ENCODE assay signal across 1 cellular context in genomic region chr1:23673086-23673813, GRCh38.
A peak's percentile ranks its signal among the peaks of the same experiment; 100 is the strongest.
TF ChIP-seq lines count a peak whose summit lies in the region.

No MANE protein-coding gene starts in this region.

TF ChIP-seq in K562, 482 proteins besides CTCF, POLR2A, EP300 and RAD21 (continued from another document and continues in another):
- TF ChIP-seq ZBTB40 (IDR thresholded peaks at IDR 0.05) (no peak), ZBTB40 (CRISPR knock-in tag; IDR thresholded peaks at IDR 0.05) (no peak), CEBPG (CRISPR knock-in tag; IDR thresholded peaks at IDR 0.05) (no peak), CEBPG (tag; conservative IDR thresholded peaks at IDR 0.05 in 1 of 2, IDR thresholded peaks at IDR 0.05 in 1 of 2) (no peak), CREB1 (IDR thresholded peaks at IDR 0.05) (no peak), CREB1 (CRISPR knock-in tag; IDR thresholded peaks at IDR 0.05) (no peak; the same call in 1 of the 2 replicates), BRD9 (IDR thresholded peaks at IDR 0.05; ENCODE audit: low read depth, partially characterized antibody) (no peak), ZBTB26 (CRISPR knock-in tag; IDR thresholded peaks at IDR 0.05) (no peak), ZNF518B (CRISPR knock-in tag; IDR thresholded peaks at IDR 0.05) (no peak), HDAC6 (IDR thresholded peaks at IDR 0.05; ENCODE audit: low read depth, low read length) (no peak), KLF6 (CRISPR knock-in tag; IDR thresholded peaks at IDR 0.05; ENCODE audit: borderline replicate concordance) (no peak), HNRNPL (IDR thresholded peaks at IDR 0.05; ENCODE audit: low read depth, low read length) (no peak), MCM5 (IDR thresholded peaks at IDR 0.05; ENCODE audit: low read depth) (no peak), SAP30 (IDR thresholded peaks at IDR 0.05; ENCODE audit: borderline replicate concordance, insufficient read depth, low read depth, low read length, poor library complexity, severe bottlenecking) (no peak), ASH1L (IDR thresholded peaks at IDR 0.05; ENCODE audit: borderline replicate concordance, low read depth, partially characterized antibody) (no peak), ZNF589 (CRISPR knock-in tag; IDR thresholded peaks at IDR 0.05; ENCODE audit: low read depth) (0 out of 2 replicates have a peak, but pooled peaks have one; percentile 65), TCF15 (CRISPR knock-in tag; IDR thresholded peaks at IDR 0.05) (no peak), CTBP1 (IDR thresholded peaks at IDR 0.05; ENCODE audit: borderline replicate concordance) (peak; percentile 24; the same call in 1 of the 2 replicates), PHTF2 (CRISPR knock-in tag; IDR thresholded peaks at IDR 0.05) (no peak), NR2F6 (CRISPR knock-in tag; IDR thresholded peaks at IDR 0.05) (no peak), CGGBP1 (CRISPR knock-in tag; IDR thresholded peaks at IDR 0.05) (no peak), OTX1 (CRISPR knock-in tag; IDR thresholded peaks at IDR 0.05) (no peak), E2F5 (CRISPR knock-in tag; IDR thresholded peaks at IDR 0.05) (no peak), YBX1 (IDR thresholded peaks at IDR 0.05) (no peak), SLC30A9 (CRISPR knock-in tag; IDR thresholded peaks at IDR 0.05) (no peak), ZNF316 (IDR thresholded peaks at IDR 0.05) (no peak), CREM (IDR thresholded peaks at IDR 0.05; ENCODE audit: low read depth) (peak; percentile 64), GATA2 (CRISPR knock-in tag; IDR thresholded peaks at IDR 0.05) (peak; percentile 44; the same call in 1 of the 2 replicates), ETV6 (IDR thresholded peaks at IDR 0.05; ENCODE audit: borderline replicate concordance in 1 of 2, low read depth in 2 of 2, low read length in 1 of 2) (no peak), ETV6 (CRISPR knock-in tag; IDR thresholded peaks at IDR 0.05; ENCODE audit: borderline replicate concordance) (no peak), TEAD2 (tag; IDR thresholded peaks at IDR 0.05) (no peak), FOXJ3 (CRISPR knock-in tag; IDR thresholded peaks at IDR 0.05) (peak; percentile 56; the same call in 1 of the 2 replicates), ZKSCAN1 (IDR thresholded peaks at IDR 0.05; ENCODE audit: low read depth, low read length) (0 out of 2 replicates have a peak, but pooled peaks have one; percentile 19), KLF1 (tag; IDR thresholded peaks at IDR 0.05) (no peak), RBBP5 (IDR thresholded peaks at IDR 0.05; ENCODE audit: borderline replicate concordance, insufficient read depth, low read length, poor library complexity, severe bottlenecking) (no peak), THRB (CRISPR knock-in tag; conservative IDR thresholded peaks at IDR 0.05) (no peak), MCM2 (IDR thresholded peaks at IDR 0.05; ENCODE audit: low read depth) (no peak), LEF1 (IDR thresholded peaks at IDR 0.05) (no peak), RNF2 (IDR thresholded peaks at IDR 0.05) (no peak), ZNF41 (CRISPR knock-in tag; conservative IDR thresholded peaks at IDR 0.05) (no peak; the same call in 1 of the 2 replicates), ZNF124 (CRISPR knock-in tag; IDR thresholded peaks at IDR 0.05) (no peak), KAT2B (IDR thresholded peaks at IDR 0.05; ENCODE audit: low read depth, low read length) (no peak), SP1 (CRISPR knock-in tag; IDR thresholded peaks at IDR 0.05) (no peak), FUS (optimal IDR thresholded peaks at IDR 0.05; ENCODE audit: low read depth, low read length) (no peak), XRCC4 (IDR thresholded peaks at IDR 0.05; ENCODE audit: extremely low read depth, insufficient read depth, insufficient read length) (no peak), MEIS2 (IDR thresholded peaks at IDR 0.05; ENCODE audit: partially characterized antibody) (no peak), ZNF232 (CRISPR knock-in tag; IDR thresholded peaks at IDR 0.05) (no peak), TBP (optimal IDR thresholded peaks at IDR 0.05; ENCODE audit: low read depth, low read length) (no peak), ZBTB8A (IDR thresholded peaks at IDR 0.05; ENCODE audit: partially characterized antibody) (no peak), HSF4 (CRISPR knock-in tag; IDR thresholded peaks at IDR 0.05; ENCODE audit: borderline replicate concordance) (no peak), GATAD2A (IDR thresholded peaks at IDR 0.05) (no peak), TBL1XR1 (IDR thresholded peaks at IDR 0.05; ENCODE audit: low read length in 2 of 2) (no peak), TFAP4 (CRISPR knock-in tag; IDR thresholded peaks at IDR 0.05; ENCODE audit: borderline replicate concordance) (peak; percentile 44; the same call in 1 of the 2 replicates), THAP7 (CRISPR knock-in tag; IDR thresholded peaks at IDR 0.05) (no peak)
